ENCODE assay signal across 1 cellular context in the genomic region with DNA sequence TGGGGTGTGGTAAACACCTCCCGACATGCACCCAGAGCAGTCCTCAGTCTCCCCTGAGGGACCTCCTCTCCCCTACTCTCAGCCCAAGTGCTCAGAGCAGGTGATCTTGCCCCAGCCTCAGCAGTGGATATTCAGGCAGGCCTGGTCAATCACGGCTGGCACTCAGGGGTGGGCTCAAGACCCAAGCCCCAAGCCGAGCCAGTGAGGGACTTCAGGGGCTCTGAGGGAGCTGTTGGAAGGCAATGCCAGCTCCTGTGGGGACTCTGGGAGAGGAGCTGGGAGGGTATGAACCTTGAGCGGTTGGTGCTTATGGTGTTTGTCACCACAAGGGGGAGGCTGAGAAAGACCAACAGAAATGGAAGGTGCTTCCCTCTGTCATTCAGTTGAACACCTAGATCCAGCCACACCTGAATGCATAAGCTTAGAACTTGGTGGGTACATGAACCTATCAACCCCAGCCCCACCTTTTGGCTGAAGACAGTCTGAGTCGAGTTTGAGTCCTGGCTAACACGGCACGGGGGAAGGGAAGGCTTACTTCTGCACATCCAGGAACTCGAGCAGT.
TF ChIP-seq lines count a peak whose summit lies in the region.

No MANE protein-coding gene starts in this region.

TF ChIP-seq in GM23338, 12 proteins besides CTCF, POLR2A, EP300 and RAD21 (continued from another document):
- no peak for TF ChIP-seq ZNF462 (CRISPR knock-in tag; IDR thresholded peaks at IDR 0.05)
- TF ChIP-seq REST (IDR thresholded peaks at IDR 0.05; ENCODE audit: unreplicated experiment) = no peak
TF ChIP-seq in GM23338: peak in this region for 0.
